In genomic region chr22:17843189-17843588, GRCh38 we compare ENCODE assay signal across 23 cellular contexts.
A peak's percentile ranks its signal among the peaks of the same experiment; 100 is the strongest.
DNase-seq lines count a peak whose midpoint lies in the region; ATAC-seq and TF ChIP-seq lines count a peak whose summit lies in the region.
"Had no signal": no experiment of that assay in that cellular context is flagged by ENCODE, and none has a peak within 500 bp of the region (broad histone marks: within the 10 kb centered on the region; RNA-seq: fewer than 3 reads in every experiment).

No MANE protein-coding gene starts in this region.

- no peaks in the 10 kb centered on the region for H3K27me3 ChIP-seq in right cardiac atrium (ENCODE audit: control insufficient read depth, insufficient read depth)
- no peaks in the 10 kb centered on the region for H3K27me3 ChIP-seq in muscle layer of colon (ENCODE audit: control insufficient read depth in 1 of 2, insufficient read depth in 2 of 2, low read length in 2 of 2)
- no peaks in the 10 kb centered on the region for H3K27me3 ChIP-seq in tibial artery
- H3K27me3 ChIP-seq: left lung had no signal

- H3K4me1 Mint-ChIP-seq in brain: peaks cover 26% of the 10 kb centered on the region

- no peak overlapping the region for H3K9ac ChIP-seq in muscle layer of colon (ENCODE audit: low read length)
- H3K9ac ChIP-seq: parathyroid adenoma had no signal

- peaks cover 47% of the 10 kb centered on the region for H3K36me3 Mint-ChIP-seq in brain
- H3K36me3 Mint-ChIP-seq: activated CD8-positive, alpha-beta memory T cell treated with anti-CD3 and anti-CD28 coated beads, Interleukin-2, amount 10 ng/mL, durations not matched to agents 7 days and 5 days; activated naive CD8-positive, alpha-beta T cell treated with anti-CD3 and anti-CD28 coated beads, Interleukin-2, amount 10 ng/mL, durations not matched to agents 7 days and 5 days had no signal

- H3K27me3 Mint-ChIP-seq in brain: no peaks in the 10 kb centered on the region
- H3K27me3 Mint-ChIP-seq: activated CD4-positive, alpha-beta T cell treated with anti-CD3 and anti-CD28 coated beads, Interleukin-2, amount 10 ng/mL, durations not matched to agents 24 days and 14 days; activated CD8-positive, alpha-beta memory T cell treated with anti-CD3 and anti-CD28 coated beads, Interleukin-2, amount 10 ng/mL, durations not matched to agents 7 days and 5 days; activated naive CD8-positive, alpha-beta T cell treated with anti-CD3 and anti-CD28 coated beads, Interleukin-2, amount 10 ng/mL, durations not matched to agents 7 days and 5 days had no signal

- H3K27ac ChIP-seq in right cardiac atrium (ENCODE audit: low read length) (no peak overlapping the region), muscle layer of colon (ENCODE audit: low read depth, low read length) (peak overlapping the region; percentile 54), tibial artery (peak overlapping the region in 1 of 2 donors; percentile 82)
- H3K27ac ChIP-seq: C4-2B, epithelial cell of prostate, left lung, parathyroid adenoma had no signal

- 71% methylated on average over 8 of the region's 8 CpGs for WGBS in right cardiac atrium

- DNase-seq in right cardiac atrium (peak in 2 of 3 donors; percentile 17 to 42), Right ventricle myocardium inferior (ENCODE audit: missing footprints) (no peak), tibial artery (no peak)
- DNase-seq: activated naive CD8-positive, alpha-beta T cell treated with anti-CD3 and anti-CD28 coated beads, Interleukin-2, amount 10 ng/mL, durations not matched to agents 7 days and 5 days; EL; NCI-H146; NCI-H2171; NCI-H524 treated with DMSO at 0.1 percent for 48 hours; SIG-M5; substantia nigra had no signal

- H3K4me3 ChIP-seq in right cardiac atrium (ENCODE audit: low read length) (no peak overlapping the region), muscle layer of colon (ENCODE audit: low read depth in 1 of 2, low read length in 2 of 2) (no peak overlapping the region), tibial artery (no peak overlapping the region)
- H3K4me3 ChIP-seq: HAP-1, left lung had no signal

- no peak overlapping the region for H3K4me3 Mint-ChIP-seq in brain
- H3K4me3 Mint-ChIP-seq: activated CD8-positive, alpha-beta memory T cell treated with anti-CD3 and anti-CD28 coated beads, Interleukin-2, amount 10 ng/mL, durations not matched to agents 7 days and 5 days; activated T-helper 1 cell treated with anti-CD3 and anti-CD28 coated beads, Interleukin-12 subunit alpha, Interleukin-12 subunit beta, Interleukin-2, Interleukin-4 antibody, amounts not matched to agents 30 ng/mL and 10 ng/mL and 1 ng/mL, durations not matched to agents 14 hours and 24 hours and 36 hours; nephron had no signal

- peaks cover 10% of the 10 kb centered on the region for H3K4me1 ChIP-seq in right cardiac atrium (ENCODE audit: control insufficient read depth, insufficient read depth, low read length)
- peaks cover 48% of the 10 kb centered on the region for H3K4me1 ChIP-seq in muscle layer of colon (ENCODE audit: insufficient read depth, low read length)
- H3K4me1 ChIP-seq in tibial artery: peaks cover 9 to 44% (median 25%) of the 10 kb centered on the region in 4 donors
- H3K4me1 ChIP-seq: HAP-1 had no signal

- peaks cover 29% of the 10 kb centered on the region for H3K36me3 ChIP-seq in muscle layer of colon (ENCODE audit: insufficient read depth, low read length)
- H3K36me3 ChIP-seq in tibial artery: peaks cover 10 to 28% (median 27%) of the 10 kb centered on the region in 3 donors
- H3K36me3 ChIP-seq: HAP-1 had no signal

- H3K9me3 Mint-ChIP-seq in brain: no peaks in the 10 kb centered on the region
- H3K9me3 Mint-ChIP-seq: activated CD4-positive, alpha-beta T cell treated with anti-CD3 and anti-CD28 coated beads, Interleukin-2, amount 10 ng/mL, durations not matched to agents 24 days and 14 days; activated naive CD8-positive, alpha-beta T cell treated with anti-CD3 and anti-CD28 coated beads, Interleukin-2, amount 10 ng/mL, durations not matched to agents 7 days and 5 days; activated T-helper 1 cell treated with anti-CD3 and anti-CD28 coated beads, Interleukin-12 subunit alpha, Interleukin-12 subunit beta, Interleukin-2, Interleukin-4 antibody, amounts not matched to agents 30 ng/mL and 10 ng/mL and 1 ng/mL, durations not matched to agents 14 hours and 24 hours and 36 hours; nephron had no signal

- TF ChIP-seq CTCF in brain (conservative IDR thresholded peaks at IDR 0.05) (no peak), tibial artery (IDR thresholded peaks at IDR 0.05) (no peak)

- H3K9me3 ChIP-seq in right cardiac atrium (ENCODE audit: control insufficient read depth, low read length): no peaks in the 10 kb centered on the region
- H3K9me3 ChIP-seq in muscle layer of colon (ENCODE audit: low read length): no peaks in the 10 kb centered on the region
- H3K9me3 ChIP-seq in tibial artery: no peaks in the 10 kb centered on the region
- H3K9me3 ChIP-seq: HAP-1, left lung had no signal

- intact Hi-C loops in right cardiac atrium (cut with DNase I): no loop called here
- intact Hi-C loops in Right ventricle myocardium inferior (cut with DNase I): no loop called here
- intact Hi-C loops in tibial artery (cut with DNase I; ENCODE audit: low total_unique reads): no loop called here

- peak in 1 of 2 donors; percentile 22 for ATAC-seq in right cardiac atrium
- ATAC-seq in Right ventricle myocardium inferior: no peak
- no peak for ATAC-seq in GM19463 (IDR thresholded peaks at IDR 0.05; ENCODE audit: unreplicated experiment)
- ATAC-seq in GM18868 (IDR thresholded peaks at IDR 0.05; ENCODE audit: unreplicated experiment): no peak
- ATAC-seq: left lung had no signal

- H3K27ac Mint-ChIP-seq in brain: peak overlapping the region in 3 of 5 experiments; percentile 38 to 58 (median 45)
- H3K27ac Mint-ChIP-seq: activated CD4-positive, alpha-beta T cell treated with anti-CD3 and anti-CD28 coated beads, Interleukin-2, amount 10 ng/mL, durations not matched to agents 24 days and 14 days; activated T-helper 1 cell treated with anti-CD3 and anti-CD28 coated beads, Interleukin-12 subunit alpha, Interleukin-12 subunit beta, Interleukin-2, Interleukin-4 antibody, amounts not matched to agents 30 ng/mL and 10 ng/mL and 1 ng/mL, durations not matched to agents 14 hours and 24 hours and 36 hours; nephron had no signal

Comparison
In these comparisons a context has a peak if more than half of its experiments do, and no peak if none do; other contexts are left out.
1. DNase-seq: peak in right cardiac atrium (2 of 3); none in Right ventricle myocardium inferior (single experiment) and tibial artery (0 of 2).